ENCODE assay signal across 20 cellular contexts in the genomic region with DNA sequence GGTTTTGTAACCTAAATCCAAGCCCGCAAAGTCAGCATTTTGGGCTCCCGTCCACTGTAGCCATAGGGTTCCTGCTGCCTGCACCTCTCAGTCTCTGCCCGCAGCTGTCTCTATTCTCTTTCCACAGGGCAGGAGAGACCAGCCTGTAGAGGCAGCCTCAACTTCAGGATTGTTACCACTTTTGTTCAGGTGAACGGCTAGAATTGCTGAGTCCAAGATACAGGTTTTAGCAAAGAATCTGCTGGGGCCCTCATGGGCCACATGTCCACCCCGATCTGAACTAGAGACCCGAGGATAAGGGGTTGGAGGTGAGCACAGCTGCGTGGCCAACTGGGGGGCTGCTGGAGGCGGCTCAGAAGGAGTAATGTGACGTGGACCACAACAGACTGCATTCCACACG.
"Had no signal": no experiment of that assay in that cellular context is flagged by ENCODE, and none has a peak within 500 bp of the region (broad histone marks: within the 10 kb centered on the region; RNA-seq: fewer than 3 reads in every experiment).

No MANE protein-coding gene starts in this region.

- H3K9me3 ChIP-seq: SK-N-SH had no signal

- H3K27me3 Mint-ChIP-seq: T-cell had no signal

- H3K36me3 Mint-ChIP-seq: T-cell had no signal

- H3K27ac Mint-ChIP-seq: T-cell had no signal

- ATAC-seq: T-cell had no signal

- H3K4me2 ChIP-seq: SK-N-SH had no signal

- DNase-seq: KBM-7, MV-4-11, NCI-H1048, NCI-H1105, NCI-H1417, NCI-H1436 treated with DMSO at 0.1 percent for 48 hours, NCI-H1694, NCI-H187 treated with DMSO at 0.1 percent for 48 hours, NCI-H2029 treated with DMSO at 0.1 percent for 48 hours, NCI-H2171 treated with DMSO at 0.1 percent for 48 hours, NCI-H345, NCI-H446 treated with DMSO at 0.1 percent for 48 hours, NCI-H510A treated with DMSO at 0.1 percent for 48 hours, NCI-H526, SHP77, SK-N-SH, SW 1271, T-cell had no signal

- H3K27ac ChIP-seq: RWPE1 had no signal

- H3K4me1 Mint-ChIP-seq: T-cell had no signal

- H3K4me3 Mint-ChIP-seq: T-cell had no signal

- H3K9ac ChIP-seq: SK-N-SH had no signal

- FAIRE-seq: RCC 7860 had no signal
